9 cellular contexts compared by ENCODE assay signal in genomic region chr17:80262291-80262690, GRCh38. TPM values are rescaled to one million over a fixed set of nuclear protein-coding genes. Genes with fewer than 3 reads are reported as not detected.
DNase-seq lines count a peak whose midpoint lies in the region; ATAC-seq, FAIRE-seq and TF ChIP-seq lines count a peak whose summit lies in the region.
"Had no signal": no experiment of that assay in that cellular context is flagged by ENCODE, and none has a peak within 500 bp of the region (broad histone marks: within the 10 kb centered on the region; RNA-seq: fewer than 3 reads in every experiment).

No MANE protein-coding gene starts in this region.

- peak overlapping the region; percentile 34 for H3K9ac ChIP-seq in mucosa of stomach (ENCODE audit: low read length)

- H3K4me1 ChIP-seq in mucosa of stomach (ENCODE audit: control insufficient read depth, insufficient read depth, low read length) = peaks cover 41% of the 10 kb centered on the region

- ATAC-seq in HG03354 (IDR thresholded peaks at IDR 0.05; ENCODE audit: poor library complexity, severe bottlenecking, unreplicated experiment) = no peak

- POLR2A ChIA-PET in HEK293T (lab: Yijun Ruan, JAX) = interaction anchor here (1.1 to 1.6 kb wide), 2 partner anchors 9 to 35 kb away, joined by 3 to 4 read pairs; no protein-coding TSS in a partner anchor

- H3K9me3 ChIP-seq in mucosa of stomach (ENCODE audit: control insufficient read depth, low read length) = no peaks in the 10 kb centered on the region

- DNase-seq in HEK293T (ENCODE audit: extremely low spot score) = no peak
- DNase-seq in UCSD-AML1 (lab: John Stamatoyannopoulos, UW; ENCODE audit: unreplicated experiment) = no peak
- no peak for DNase-seq in GM19239 (ENCODE audit: insufficient read length, low spot score)
- DNase-seq in mucosa of gallbladder (ENCODE audit: low spot score) = no peak
- DNase-seq: amniotic stem cell had no signal

- FAIRE-seq in GM19239 (lab: Jason Lieb, UNC) = no peak

- peak overlapping the region; percentile 89 to 97 (median 91) for H3K27ac Mint-ChIP-seq in brain

- H3K36me3 ChIP-seq in mucosa of stomach (ENCODE audit: control insufficient read depth, insufficient read depth, low read length) = no peaks in the 10 kb centered on the region

- peak overlapping the region; percentile 84; the same call in 1 of the 2 replicates for H3K27ac ChIP-seq in 22Rv1

- no peak for TF ChIP-seq CTCF in 22Rv1 (IDR thresholded peaks at IDR 0.05)
- no peak for TF ChIP-seq CTCF in brain (conservative IDR thresholded peaks at IDR 0.05)

- peak overlapping the region; percentile 84 to 92 (median 90) for H3K4me3 Mint-ChIP-seq in brain

- no peaks in the 10 kb centered on the region for H3K27me3 ChIP-seq in mucosa of stomach (ENCODE audit: control insufficient read depth, insufficient read depth, low read length)

- CTCF ChIA-PET in HEK293T (lab: Yijun Ruan, JAX) = no interaction called here

- no peaks in the 10 kb centered on the region for H3K27me3 Mint-ChIP-seq in brain

- peaks cover 6% of the 10 kb centered on the region for H3K36me3 Mint-ChIP-seq in brain

- peak overlapping the region; percentile 74 for H3K4me3 ChIP-seq in mucosa of stomach (ENCODE audit: low read length)

- peaks cover 0 to 3% (median 0%) of the 10 kb centered on the region in 5 experiments for H3K9me3 Mint-ChIP-seq in brain

- H3K4me1 Mint-ChIP-seq in brain = peaks cover 46% of the 10 kb centered on the region

TF ChIP-seq in HEK293T, 16 proteins besides CTCF, POLR2A, EP300 and RAD21:
- TF ChIP-seq PKNOX1 (IDR thresholded peaks at IDR 0.05) (peak; percentile 74), LEF1 (IDR thresholded peaks at IDR 0.05; ENCODE audit: borderline replicate concordance) (no peak)
TF ChIP-seq in HEK293T: peak in this region for 1.

RNA-seq across cellular contexts. Expression of gene RNF213, which starts 1.6 kb away (rescaled TPM):
- 23.1 TPM for polyA plus RNA-seq in brain (ENCODE audit: insufficient read depth, low read depth, low replicate concordance)
- 147 TPM for total RNA-seq in mucosa of gallbladder

RNA-seq across cellular contexts. Expression of gene SLC26A11, which starts 42.1 kb away (rescaled TPM):
- 24.5 TPM for polyA plus RNA-seq in brain (ENCODE audit: insufficient read depth, low read depth, low replicate concordance)
- 16.3 TPM for total RNA-seq in mucosa of gallbladder

RNA-seq across cellular contexts. Expression of gene SGSH, which starts 42.2 kb away (rescaled TPM):
- 12.6 TPM for polyA plus RNA-seq in brain (ENCODE audit: insufficient read depth, low read depth, low replicate concordance)
- 64.8 TPM for total RNA-seq in mucosa of gallbladder
